Comparison of ENCODE assay signal across 13 cellular contexts in genomic region chr3:12775970-12776369, GRCh38. TPM values are rescaled to one million over a fixed set of nuclear protein-coding genes. Genes with fewer than 3 reads are reported as not detected.
"Had no signal": no experiment of that assay in that cellular context is flagged by ENCODE, and none has a peak within 500 bp of the region (broad histone marks: within the 10 kb centered on the region; RNA-seq: fewer than 3 reads in every experiment).

No MANE protein-coding gene starts in this region.

RNA-seq across cellular contexts. Expression of gene TMEM40, which starts 16.9 kb away (rescaled TPM):
- total RNA-seq: activated naive CD4-positive, alpha-beta T cell treated with anti-CD3 and anti-CD28 coated beads for 36 hours; activated naive CD4-positive, alpha-beta T cell treated with anti-CD3 and anti-CD28 coated beads, Interleukin-2, amount 50 U/mL, for 72 hours; activated naive CD8-positive, alpha-beta T cell treated with anti-CD3 and anti-CD28 coated beads for 36 hours; activated naive CD8-positive, alpha-beta T cell treated with anti-CD3 and anti-CD28 coated beads, Interleukin-2, amount 10 ng/mL, durations not matched to agents 7 days and 5 days; activated T-cell treated with anti-CD3 and anti-CD28 coated beads, Interleukin-2, amount 50 U/mL, for 4 hours; activated T-cell treated with anti-CD3 and anti-CD28 coated beads, Interleukin-2, amount 50 U/mL, for 72 hours; activated T-helper 1 cell treated with anti-CD3 and anti-CD28 coated beads, Interleukin-12 subunit alpha, Interleukin-12 subunit beta, Interleukin-2, Interleukin-4 antibody, amounts not matched to agents 30 ng/mL and 10 ng/mL and 1 ng/mL, durations not matched to agents 14 hours and 24 hours and 36 hours; activated T-helper 17 cell treated with anti-CD3 and anti-CD28 coated beads, Interleukin-2, amount 50 U/mL, for 72 hours; activated T-helper 2 cell treated with anti-CD3 and anti-CD28 coated beads, Interferon-gamma antibody, Interleukin-2, Interleukin-4, amounts not matched to agents 10 μg/mL and 5 μg/mL and 100 μg/mL, durations not matched to agents 14 hours and 24 hours and 36 hours; ascending aorta; body of pancreas; cerebellum; chondrocyte had no signal
